In genomic region chr2:136381245-136381644, GRCh38 we compare ENCODE assay signal across 1 cellular context.
TF ChIP-seq lines count a peak whose summit lies in the region.

No MANE protein-coding gene starts in this region.

TF ChIP-seq in GM12878, 131 proteins besides CTCF, POLR2A, EP300 and RAD21:
- no peak for TF ChIP-seq CREB1 (IDR thresholded peaks at IDR 0.05; ENCODE audit: low read depth)
- TF ChIP-seq MYC (IDR thresholded peaks at IDR 0.05; ENCODE audit: insufficient read depth, insufficient read length, insufficient replicate concordance, low read length, severe bottlenecking), result no peak
